ENCODE assay signal across 17 cellular contexts in genomic region chr7:36653671-36654355, GRCh38.
DNase-seq lines count a peak whose midpoint lies in the region; ATAC-seq and TF ChIP-seq lines count a peak whose summit lies in the region.
"Had no signal": no experiment of that assay in that cellular context is flagged by ENCODE, and none has a peak within 500 bp of the region (broad histone marks: within the 10 kb centered on the region; RNA-seq: fewer than 3 reads in every experiment).

No MANE protein-coding gene starts in this region.

- H3K79me2 ChIP-seq in parathyroid adenoma = no peaks in the 10 kb centered on the region

- H3K36me3 Mint-ChIP-seq in brain = no peaks in the 10 kb centered on the region
- H3K36me3 Mint-ChIP-seq: mesothelial cell of epicardium had no signal

- peaks cover 7% of the 10 kb centered on the region for H3K27me3 Mint-ChIP-seq in brain
- H3K27me3 Mint-ChIP-seq: stimulated activated naive CD8-positive, alpha-beta T cell treated with anti-CD3 and anti-CD28 coated beads, Interleukin-15, Interleukin-2, amounts not matched to agents 100 ng/mL and 50 ng/mL, for 24 hours had no signal

- peak overlapping the region; percentile 47 for H3K27ac ChIP-seq in HUES48 (ENCODE audit: low read depth, low read length)
- no peak overlapping the region for H3K27ac ChIP-seq in parathyroid adenoma
- H3K27ac ChIP-seq: heart right ventricle, sigmoid colon had no signal

- H3K4me3 Mint-ChIP-seq in brain = peak overlapping the region in 2 of 5 experiments; percentile 15 to 35
- H3K4me3 Mint-ChIP-seq: mesothelial cell of epicardium; stimulated activated naive CD8-positive, alpha-beta T cell treated with anti-CD3 and anti-CD28 coated beads, Interleukin-15, Interleukin-2, amounts not matched to agents 100 ng/mL and 50 ng/mL, for 24 hours had no signal

- TF ChIP-seq CTCF in brain (conservative IDR thresholded peaks at IDR 0.05) = no peak
- no peak for TF ChIP-seq CTCF in parathyroid adenoma (IDR thresholded peaks at IDR 0.05)

- H3K9me3 Mint-ChIP-seq in brain = no peaks in the 10 kb centered on the region
- H3K9me3 Mint-ChIP-seq: mesothelial cell of epicardium; stimulated activated naive CD8-positive, alpha-beta T cell treated with anti-CD3 and anti-CD28 coated beads, Interleukin-15, Interleukin-2, amounts not matched to agents 100 ng/mL and 50 ng/mL, for 24 hours had no signal

- DNase-seq in iris pigment epithelial cell (ENCODE audit: low read depth) (peak; percentile 58), NCI-H1930 (lab: John Stamatoyannopoulos, UW) (no peak)
- no peak for DNase-seq in stimulated activated CD4-positive, alpha-beta T cell treated with anti-CD3 and anti-CD28 coated beads, Interleukin-2, amount 100 ng/mL, for 48 hours
- DNase-seq: activated CD4-positive, alpha-beta T cell treated with anti-CD3 and anti-CD28 coated beads for 4 hours; activated effector memory CD4-positive, alpha-beta T cell treated with Interleukin-2 at 50 U/mL for 16 hours; effector CD4-positive, alpha-beta T cell; heart right ventricle; Kasumi-1; NCI-H748 treated with DMSO at 0.1 percent for 48 hours; sigmoid colon; SK-N-SH had no signal

- H3K27ac Mint-ChIP-seq in brain = peak overlapping the region in 3 of 5 experiments; percentile 39 to 84 (median 74)
- H3K27ac Mint-ChIP-seq: mesothelial cell of epicardium; stimulated activated naive CD8-positive, alpha-beta T cell treated with anti-CD3 and anti-CD28 coated beads, Interleukin-15, Interleukin-2, amounts not matched to agents 100 ng/mL and 50 ng/mL, for 24 hours had no signal

- H3K27me3 ChIP-seq in HUES48 (ENCODE audit: control insufficient read depth, insufficient read depth, low read length) = no peaks in the 10 kb centered on the region
- H3K27me3 ChIP-seq in parathyroid adenoma (ENCODE audit: control insufficient read depth, insufficient read depth, low read length) = no peaks in the 10 kb centered on the region
- H3K27me3 ChIP-seq: heart right ventricle, sigmoid colon had no signal

- H3K4me3 ChIP-seq in HUES48 (ENCODE audit: low read depth, low read length) (peak overlapping the region; percentile 9; the same call in 1 of the 2 replicates), parathyroid adenoma (ENCODE audit: low read depth, low read length) (no peak overlapping the region)
- H3K4me3 ChIP-seq: heart right ventricle, sigmoid colon had no signal

- no peak for ATAC-seq in HG02885 (IDR thresholded peaks at IDR 0.05; ENCODE audit: poor library complexity, unreplicated experiment)
- ATAC-seq: heart right ventricle had no signal

- H3K4me1 ChIP-seq in HUES48 (ENCODE audit: control insufficient read depth, insufficient read depth, low read length) (peaks cover 46% of the 10 kb centered on the region), parathyroid adenoma (peaks cover 4% of the 10 kb centered on the region)
- H3K4me1 ChIP-seq: sigmoid colon had no signal

- peaks cover 42% of the 10 kb centered on the region for H3K4me1 Mint-ChIP-seq in brain

- H3K36me3 ChIP-seq in HUES48 (ENCODE audit: control insufficient read depth, insufficient read depth, low read length) (no peaks in the 10 kb centered on the region), parathyroid adenoma (ENCODE audit: control insufficient read depth, insufficient read depth, low read length) (no peaks in the 10 kb centered on the region)
- H3K36me3 ChIP-seq: sigmoid colon had no signal

- no peaks in the 10 kb centered on the region for H3K9me3 ChIP-seq in HUES48 (ENCODE audit: control insufficient read depth, insufficient read depth, low read length)
- no peaks in the 10 kb centered on the region for H3K9me3 ChIP-seq in parathyroid adenoma (ENCODE audit: control insufficient read depth, low read length)
- H3K9me3 ChIP-seq: heart right ventricle, sigmoid colon, SK-N-SH had no signal

- H2AFZ ChIP-seq in parathyroid adenoma = peak overlapping the region; percentile 62

- no peak overlapping the region; the same call in 1 of the 2 replicates for H3K9ac ChIP-seq in HUES48 (ENCODE audit: low read depth, low read length)
- no peak overlapping the region for H3K9ac ChIP-seq in parathyroid adenoma
- H3K9ac ChIP-seq: SK-N-SH had no signal

- H3K4me2 ChIP-seq in parathyroid adenoma (ENCODE audit: low read length) = no peak overlapping the region
- H3K4me2 ChIP-seq: SK-N-SH had no signal
